8 cellular contexts compared by ENCODE assay signal in the genomic region with DNA sequence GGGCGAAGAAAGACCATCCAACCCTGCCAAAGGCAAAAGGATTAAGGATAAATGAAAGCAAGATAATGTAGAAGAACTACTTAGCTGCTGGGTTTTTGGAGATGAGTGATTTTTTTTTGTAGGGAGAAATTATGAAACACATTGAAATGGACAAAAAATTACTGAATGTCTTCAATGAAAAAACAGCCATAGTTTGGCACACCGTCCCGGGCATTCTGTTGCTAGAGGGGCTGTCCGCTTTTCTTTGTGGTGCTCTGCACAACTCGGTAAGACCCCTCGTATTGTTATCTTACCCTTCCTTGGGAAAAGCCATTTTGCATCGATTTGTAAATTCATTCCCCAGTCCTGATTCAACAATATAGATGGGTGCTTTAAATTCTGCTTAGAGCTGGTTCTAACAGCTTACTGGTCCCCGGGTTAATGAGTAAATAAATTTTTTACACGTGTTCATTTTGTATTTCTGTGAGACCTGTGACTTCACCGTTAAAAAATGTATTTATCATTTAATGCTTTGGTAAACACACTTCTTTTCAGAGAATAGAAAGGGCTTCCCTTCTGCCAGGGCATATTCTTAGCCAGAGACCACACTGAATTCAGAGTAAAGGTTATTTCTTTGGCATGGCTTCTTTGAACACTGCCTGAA. TPM values are rescaled to one million over a fixed set of nuclear protein-coding genes. Genes with fewer than 3 reads are reported as not detected.
DNase-seq lines count a peak whose midpoint lies in the region; ATAC-seq and TF ChIP-seq lines count a peak whose summit lies in the region.

No MANE protein-coding gene starts in this region.

- intact Hi-C loops in MCF 10A (cut with micrococcal nuclease) (loop anchor here (1.0 kb wide), 1 partner anchor 14 kb away; no protein-coding TSS in a partner anchor), sciatic nerve (cut with DNase I) (no loop called here)

- H3K27me3 ChIP-seq in KMS-11 (ENCODE audit: insufficient read depth, low read depth) (no peaks in the 10 kb centered on the region), mucosa of stomach (ENCODE audit: control insufficient read depth, insufficient read depth, low read length) (no peaks in the 10 kb centered on the region)

- BruUV-seq in MCF 10A (replicated peaks; lab: Mats Ljungman, UMichigan): TSS peak; percentile 96

- no peaks in the 10 kb centered on the region for H3K9me3 Mint-ChIP-seq in MCF 10A (ENCODE audit: unreplicated experiment)
- no peaks in the 10 kb centered on the region for H3K9me3 Mint-ChIP-seq in activated T-helper 17 cell treated with anti-CD3 and anti-CD28 coated beads, Interleukin-2, amount 50 U/mL, for 72 hours

- peak overlapping the region; percentile 80 for H2AFZ ChIP-seq in KMS-11 (ENCODE audit: low read depth)

- H3K4me3 Mint-ChIP-seq in MCF 10A (ENCODE audit: unreplicated experiment): no peak overlapping the region
- no peak overlapping the region for H3K4me3 Mint-ChIP-seq in activated T-helper 17 cell treated with anti-CD3 and anti-CD28 coated beads, Interleukin-2, amount 50 U/mL, for 72 hours

- no peaks in the 10 kb centered on the region for H3K36me3 Mint-ChIP-seq in MCF 10A (ENCODE audit: insufficient read depth, unreplicated experiment)
- no peaks in the 10 kb centered on the region for H3K36me3 Mint-ChIP-seq in activated T-helper 17 cell treated with anti-CD3 and anti-CD28 coated beads, Interleukin-2, amount 50 U/mL, for 72 hours (ENCODE audit: low read depth)

- H3K36me3 ChIP-seq in KMS-11 (ENCODE audit: insufficient read depth) (no peaks in the 10 kb centered on the region), mucosa of stomach (ENCODE audit: control insufficient read depth, insufficient read depth, low read length) (no peaks in the 10 kb centered on the region)

- peak overlapping the region; percentile 42 for H3K9ac ChIP-seq in KMS-11
- H3K9ac ChIP-seq in mucosa of stomach (ENCODE audit: low read length): peak overlapping the region; percentile 77

- peak overlapping the region; percentile 99 for H3K4me2 ChIP-seq in KMS-11

- H3K9me3 ChIP-seq in mucosa of stomach (ENCODE audit: control insufficient read depth, low read length): no peaks in the 10 kb centered on the region

- TF ChIP-seq CTCF in AG10803 (conservative IDR thresholded peaks at IDR 0.05; ENCODE audit: low read length) (no peak), KMS-11 (conservative IDR thresholded peaks at IDR 0.05; ENCODE audit: low read depth, low read length) (no peak), MCF 10A (IDR thresholded peaks at IDR 0.05; ENCODE audit: unreplicated experiment) (no peak)

- no peak overlapping the region for H3K27ac Mint-ChIP-seq in MCF 10A (ENCODE audit: low read depth, unreplicated experiment)
- H3K27ac Mint-ChIP-seq in activated T-helper 17 cell treated with anti-CD3 and anti-CD28 coated beads, Interleukin-2, amount 50 U/mL, for 72 hours: no peak overlapping the region

- POLR2A ChIA-PET in MCF 10A (lab: Yijun Ruan, JAX): interaction anchor here (0.6 to 11.8 kb wide), 26 partner anchors 13 to 1383 kb away, joined by 3 to 522 read pairs (median 10); a partner anchor contains a TSS

- H3K27ac ChIP-seq in KMS-11: peak overlapping the region; percentile 62

- H3K4me1 ChIP-seq in KMS-11 (ENCODE audit: low read depth, poor library complexity, severe bottlenecking) (peaks cover 29% of the 10 kb centered on the region), mucosa of stomach (ENCODE audit: control insufficient read depth, insufficient read depth, low read length) (peaks cover 6% of the 10 kb centered on the region)

- H3K4me1 Mint-ChIP-seq in MCF 10A (ENCODE audit: insufficient read depth, unreplicated experiment): peaks cover 24% of the 10 kb centered on the region
- peaks cover 23% of the 10 kb centered on the region for H3K4me1 Mint-ChIP-seq in activated T-helper 17 cell treated with anti-CD3 and anti-CD28 coated beads, Interleukin-2, amount 50 U/mL, for 72 hours

- no peak for ATAC-seq in activated T-helper 17 cell treated with anti-CD3 and anti-CD28 coated beads, Interleukin-2, amount 50 U/mL, for 72 hours (replicated peaks)
- no peak for ATAC-seq in sciatic nerve

- peak; percentile 60 for DNase-seq in AG10803 (ENCODE audit: low read depth)
- DNase-seq in MCF 10A (ENCODE audit: unreplicated experiment): no peak
- DNase-seq in D341Med (ENCODE audit: low spot score): no peak
- no peak for DNase-seq in sciatic nerve (ENCODE audit: low spot score)
- DNase-seq in amniotic stem cell (lab: John Stamatoyannopoulos, UW): no peak

- peaks cover 37% of the 10 kb centered on the region; the same call in 1 of the 2 replicates for H3K79me2 ChIP-seq in KMS-11 (ENCODE audit: insufficient read depth, low read depth)

- H3K4me3 ChIP-seq in AG10803 (ENCODE audit: low read length) (peak overlapping the region; percentile 66), KMS-11 (IDR thresholded peaks at IDR 0.05; ENCODE audit: insufficient read depth, low read depth, low read length) (peak overlapping the region; percentile 95), mucosa of stomach (ENCODE audit: low read length) (peak overlapping the region; percentile 70)

- CTCF ChIA-PET in MCF 10A (lab: Yijun Ruan, JAX): interaction anchor here (0.6 to 1.9 kb wide), 11 partner anchors 10 to 179 kb away, joined by 3 to 15 read pairs (median 3); no protein-coding TSS in a partner anchor

- H3K27me3 Mint-ChIP-seq in MCF 10A (ENCODE audit: insufficient read depth, unreplicated experiment): no peaks in the 10 kb centered on the region
- peaks cover 17% of the 10 kb centered on the region for H3K27me3 Mint-ChIP-seq in activated T-helper 17 cell treated with anti-CD3 and anti-CD28 coated beads, Interleukin-2, amount 50 U/mL, for 72 hours

- H4K20me1 ChIP-seq in KMS-11 (ENCODE audit: insufficient read depth): no peaks in the 10 kb centered on the region

RNA-seq across cellular contexts. Expression of a gene that starts 0.9 kb away (rescaled TPM):
- total RNA-seq in MCF 10A (2022): 145 and 160 TPM in 2 replicates
- 10 to 100 TPM; 27.3 to 29.6 TPM for total RNA-seq in activated T-helper 17 cell treated with anti-CD3 and anti-CD28 coated beads, Interleukin-2, amount 50 U/mL, for 72 hours
- 253 TPM for total RNA-seq in sciatic nerve

RNA-seq across cellular contexts. Expression of a gene that starts 39.9 kb away (rescaled TPM):
- total RNA-seq in MCF 10A (2022) (0.83 and 0.98 TPM in 2 replicates), sciatic nerve (8.8 TPM)
- not detected for total RNA-seq in activated T-helper 17 cell treated with anti-CD3 and anti-CD28 coated beads, Interleukin-2, amount 50 U/mL, for 72 hours
